Comparison of ENCODE assay signal across 1 cellular context in genomic region chr6:6793388-6794250, GRCh38.
TF ChIP-seq lines count a peak whose summit lies in the region.

No MANE protein-coding gene starts in this region.

TF ChIP-seq in SK-N-SH, 30 proteins besides CTCF, POLR2A, EP300 and RAD21 (continued from another document):
- TF ChIP-seq ZBTB33 (IDR thresholded peaks at IDR 0.05; ENCODE audit: borderline replicate concordance, low read depth) (no peak), SMC3 (IDR thresholded peaks at IDR 0.05; ENCODE audit: low read depth, low read length) (no peak), FOXM1 (IDR thresholded peaks at IDR 0.05; ENCODE audit: low read depth) (no peak), TAF1 (IDR thresholded peaks at IDR 0.05; ENCODE audit: borderline replicate concordance, low read depth, low read length) (no peak), PBX3 (IDR thresholded peaks at IDR 0.05) (no peak), TEAD4 (IDR thresholded peaks at IDR 0.05; ENCODE audit: borderline replicate concordance, insufficient read depth) (no peak), JUND (IDR thresholded peaks at IDR 0.05) (no peak), TCF12 (IDR thresholded peaks at IDR 0.05) (no peak), RCOR1 (IDR thresholded peaks at IDR 0.05; ENCODE audit: low read length) (no peak)
